In the genomic region with DNA sequence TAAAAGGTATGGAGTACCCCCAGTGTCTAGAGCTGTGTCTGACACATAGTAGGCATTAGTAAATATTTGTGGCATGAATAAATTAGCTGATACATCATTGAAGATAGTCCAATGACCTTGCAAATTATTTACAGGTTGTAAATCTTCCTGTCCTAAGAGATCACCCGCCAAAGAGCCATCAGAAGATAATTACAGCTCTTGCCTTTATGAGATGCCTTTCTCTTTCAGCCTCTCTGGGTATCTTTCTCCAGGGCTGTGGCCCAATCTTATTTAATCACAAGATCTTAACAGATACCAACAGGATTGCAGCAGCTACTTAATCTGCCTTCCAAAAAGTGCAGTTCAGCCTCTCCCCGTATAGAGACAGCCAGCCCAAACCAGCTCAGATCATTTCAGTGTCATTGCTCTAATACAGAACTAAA, we compare ENCODE assay signal across 11 cellular contexts. TPM values are rescaled to one million over a fixed set of nuclear protein-coding genes. Genes with fewer than 3 reads are reported as not detected.
A peak's percentile ranks its signal among the peaks of the same experiment; 100 is the strongest.
DNase-seq lines count a peak whose midpoint lies in the region; ATAC-seq and TF ChIP-seq lines count a peak whose summit lies in the region.
"Had no signal": no experiment of that assay in that cellular context is flagged by ENCODE, and none has a peak within 500 bp of the region (broad histone marks: within the 10 kb centered on the region; RNA-seq: fewer than 3 reads in every experiment).

No MANE protein-coding gene starts in this region.

- no peaks in the 10 kb centered on the region for H3K27me3 ChIP-seq in foreskin keratinocyte
- H3K27me3 ChIP-seq in skeletal muscle tissue (ENCODE audit: control insufficient read depth in 3 of 3, insufficient read depth in 3 of 3, low read length in 3 of 3) = no peaks in the 10 kb centered on the region

- no peak overlapping the region for H3K4me3 Mint-ChIP-seq in activated T-cell treated with anti-CD3 and anti-CD28 coated beads, Interleukin-2, amount 50 U/mL, for 24 hours
- H3K4me3 Mint-ChIP-seq: activated CD4-positive, alpha-beta memory T cell treated with anti-CD3 and anti-CD28 coated beads, Interleukin-2, amount 10 ng/mL, durations not matched to agents 7 days and 5 days; central memory CD8-positive, alpha-beta T cell had no signal

- H3K9me3 ChIP-seq in SK-N-MC (ENCODE audit: low read depth, low read length) (no peaks in the 10 kb centered on the region), skeletal muscle tissue (ENCODE audit: control insufficient read depth in 3 of 3, low read length in 3 of 3) (no peaks in the 10 kb centered on the region)

- H3K9me3 Mint-ChIP-seq in activated T-cell treated with anti-CD3 and anti-CD28 coated beads, Interleukin-2, amount 50 U/mL, for 24 hours = no peaks in the 10 kb centered on the region
- H3K9me3 Mint-ChIP-seq: activated CD4-positive, alpha-beta memory T cell treated with anti-CD3 and anti-CD28 coated beads, Interleukin-2, amount 10 ng/mL, durations not matched to agents 7 days and 5 days; central memory CD8-positive, alpha-beta T cell had no signal

- peak overlapping the region; percentile 63 for H3K27ac ChIP-seq in SK-N-MC
- peak overlapping the region; percentile 8 for H3K27ac ChIP-seq in foreskin keratinocyte
- peak overlapping the region; percentile 98 for H3K27ac ChIP-seq in skeletal muscle tissue (ENCODE audit: low read depth, low read length)

- H3K27me3 Mint-ChIP-seq in activated T-cell treated with anti-CD3 and anti-CD28 coated beads, Interleukin-2, amount 50 U/mL, for 24 hours = no peaks in the 10 kb centered on the region
- H3K27me3 Mint-ChIP-seq: activated CD4-positive, alpha-beta memory T cell treated with anti-CD3 and anti-CD28 coated beads, Interleukin-2, amount 10 ng/mL, durations not matched to agents 7 days and 5 days; central memory CD8-positive, alpha-beta T cell had no signal

- H3K27ac Mint-ChIP-seq in activated T-cell treated with anti-CD3 and anti-CD28 coated beads, Interleukin-2, amount 50 U/mL, for 24 hours = no peak overlapping the region
- H3K27ac Mint-ChIP-seq: activated CD4-positive, alpha-beta memory T cell treated with anti-CD3 and anti-CD28 coated beads, Interleukin-2, amount 10 ng/mL, durations not matched to agents 7 days and 5 days had no signal

- no peaks in the 10 kb centered on the region for H3K36me3 ChIP-seq in SK-N-MC (ENCODE audit: insufficient read depth, low read length)
- no peaks in the 10 kb centered on the region for H3K36me3 ChIP-seq in skeletal muscle tissue (ENCODE audit: control insufficient read depth in 3 of 3, insufficient read depth in 3 of 3, low read length in 3 of 3)

- H3K9ac ChIP-seq in SK-N-MC (ENCODE audit: insufficient read length) (no peak overlapping the region), skeletal muscle tissue (ENCODE audit: low read depth in 1 of 3, low read length in 3 of 3) (peak overlapping the region in 1 of 3 donors; percentile 16)

- no peaks in the 10 kb centered on the region for H3K4me1 Mint-ChIP-seq in activated T-cell treated with anti-CD3 and anti-CD28 coated beads, Interleukin-2, amount 50 U/mL, for 24 hours (ENCODE audit: low read depth)
- H3K4me1 Mint-ChIP-seq: activated CD4-positive, alpha-beta memory T cell treated with anti-CD3 and anti-CD28 coated beads, Interleukin-2, amount 10 ng/mL, durations not matched to agents 7 days and 5 days; central memory CD8-positive, alpha-beta T cell had no signal

- peak; percentile 56 for DNase-seq in GM04503 (ENCODE audit: low read depth)
- no peak for DNase-seq in SK-N-MC (ENCODE audit: low read depth, low spot score)
- no peak for DNase-seq in foreskin keratinocyte
- DNase-seq in AG20443 (ENCODE audit: low spot score) = no peak
- no peak for DNase-seq in NCI-H2029 (lab: John Stamatoyannopoulos, UW)
- DNase-seq in activated T-cell treated with anti-CD3 and anti-CD28 coated beads, Interleukin-2, amount 50 U/mL, for 24 hours = no peak
- DNase-seq: activated CD4-positive, alpha-beta memory T cell treated with anti-CD3 and anti-CD28 coated beads, Interleukin-2, amount 10 ng/mL, durations not matched to agents 7 days and 5 days; RPMI8226 had no signal

- H3K4me3 ChIP-seq in SK-N-MC = no peak overlapping the region
- H3K4me3 ChIP-seq in skeletal muscle tissue (ENCODE audit: low read length in 3 of 3) = no peak overlapping the region

- ATAC-seq in foreskin keratinocyte (no peak), GM21737 (IDR thresholded peaks at IDR 0.05; ENCODE audit: unreplicated experiment) (no peak)

- H3K36me3 Mint-ChIP-seq in activated T-cell treated with anti-CD3 and anti-CD28 coated beads, Interleukin-2, amount 50 U/mL, for 24 hours (ENCODE audit: low read depth) = peaks cover 2% of the 10 kb centered on the region

- H3K4me1 ChIP-seq in foreskin keratinocyte (peaks cover 59% of the 10 kb centered on the region), skeletal muscle tissue (ENCODE audit: control insufficient read depth in 3 of 3, insufficient read depth in 3 of 3, low read length in 3 of 3) (peaks cover 33 to 43% (median 36%) of the 10 kb centered on the region in 3 donors)

- no peak for TF ChIP-seq CTCF in foreskin keratinocyte (conservative IDR thresholded peaks at IDR 0.05)

RNA-seq across cellular contexts. Expression of gene MYOF, which starts 41.5 kb away (rescaled TPM):
- total RNA-seq in foreskin keratinocyte (227 and 235 TPM in 2 replicates), skeletal muscle tissue (45.4 TPM)
- polyA plus RNA-seq in foreskin keratinocyte = 56.1 and 63.0 TPM in 2 replicates

RNA-seq across cellular contexts. Expression of gene CEP55, which starts 55.8 kb away (rescaled TPM):
- 58.5 and 78.4 TPM in 2 replicates for total RNA-seq in foreskin keratinocyte
- polyA plus RNA-seq in foreskin keratinocyte = 28.2 and 42.3 TPM in 2 replicates
- total RNA-seq in skeletal muscle tissue = 4.7 TPM

Comparison
In these comparisons a context has a peak if more than half of its experiments do, and no peak if none do; other contexts are left out.
1. H3K27ac ChIP-seq: peak in every context shown above with its lines; median percentile 98 in skeletal muscle tissue; 63 in SK-N-MC; 8 in foreskin keratinocyte.
2. RNA of gene CEP55, which starts 55.8 kb away (total RNA-seq): 58.5 to 78.4 TPM in foreskin keratinocyte; 4.7 TPM in skeletal muscle tissue (single experiment); every median in the first group is over 10 times any median in the second.